1 cellular context compared by ENCODE assay signal in genomic region chr5:178786859-178787499, GRCh38.
A peak's percentile ranks its signal among the peaks of the same experiment; 100 is the strongest.
TF ChIP-seq lines count a peak whose summit lies in the region.

No MANE protein-coding gene starts in this region.

TF ChIP-seq in K562, 482 proteins besides CTCF, POLR2A, EP300 and RAD21 (continued from another document):
- peak; percentile 76 for TF ChIP-seq PKNOX1 (IDR thresholded peaks at IDR 0.05)
- TF ChIP-seq CAMTA2 (CRISPR knock-in tag; conservative IDR thresholded peaks at IDR 0.05), result no peak
- no peak for TF ChIP-seq MBD2 (IDR thresholded peaks at IDR 0.05; ENCODE audit: borderline replicate concordance, low read depth)
- TF ChIP-seq MAFF (IDR thresholded peaks at IDR 0.05; ENCODE audit: low read length), result peak; percentile 30; the same call in 1 of the 2 replicates
- no peak for TF ChIP-seq TARDBP (IDR thresholded peaks at IDR 0.05)
- TF ChIP-seq ZNF445 (CRISPR knock-in tag; IDR thresholded peaks at IDR 0.05; ENCODE audit: low read depth), result no peak
- TF ChIP-seq JUND (IDR thresholded peaks at IDR 0.05; ENCODE audit: borderline replicate concordance, low read depth, low read length), result peak; percentile 72; the same call in 1 of the 2 replicates
- peak; percentile 61; the same call in 2 of the 3 replicates for TF ChIP-seq JUND (tag; IDR thresholded peaks at IDR 0.05; ENCODE audit: borderline replicate concordance, low read depth, low read length)
- no peak for TF ChIP-seq ZNF282 (CRISPR knock-in tag; IDR thresholded peaks at IDR 0.05)
- no peak for TF ChIP-seq DLX4 (CRISPR knock-in tag; IDR thresholded peaks at IDR 0.05)
- peak; percentile 77 for TF ChIP-seq BHLHE40 (IDR thresholded peaks at IDR 0.05; ENCODE audit: low read length)
